Comparison of ENCODE assay signal across 8 cellular contexts in the genomic region with DNA sequence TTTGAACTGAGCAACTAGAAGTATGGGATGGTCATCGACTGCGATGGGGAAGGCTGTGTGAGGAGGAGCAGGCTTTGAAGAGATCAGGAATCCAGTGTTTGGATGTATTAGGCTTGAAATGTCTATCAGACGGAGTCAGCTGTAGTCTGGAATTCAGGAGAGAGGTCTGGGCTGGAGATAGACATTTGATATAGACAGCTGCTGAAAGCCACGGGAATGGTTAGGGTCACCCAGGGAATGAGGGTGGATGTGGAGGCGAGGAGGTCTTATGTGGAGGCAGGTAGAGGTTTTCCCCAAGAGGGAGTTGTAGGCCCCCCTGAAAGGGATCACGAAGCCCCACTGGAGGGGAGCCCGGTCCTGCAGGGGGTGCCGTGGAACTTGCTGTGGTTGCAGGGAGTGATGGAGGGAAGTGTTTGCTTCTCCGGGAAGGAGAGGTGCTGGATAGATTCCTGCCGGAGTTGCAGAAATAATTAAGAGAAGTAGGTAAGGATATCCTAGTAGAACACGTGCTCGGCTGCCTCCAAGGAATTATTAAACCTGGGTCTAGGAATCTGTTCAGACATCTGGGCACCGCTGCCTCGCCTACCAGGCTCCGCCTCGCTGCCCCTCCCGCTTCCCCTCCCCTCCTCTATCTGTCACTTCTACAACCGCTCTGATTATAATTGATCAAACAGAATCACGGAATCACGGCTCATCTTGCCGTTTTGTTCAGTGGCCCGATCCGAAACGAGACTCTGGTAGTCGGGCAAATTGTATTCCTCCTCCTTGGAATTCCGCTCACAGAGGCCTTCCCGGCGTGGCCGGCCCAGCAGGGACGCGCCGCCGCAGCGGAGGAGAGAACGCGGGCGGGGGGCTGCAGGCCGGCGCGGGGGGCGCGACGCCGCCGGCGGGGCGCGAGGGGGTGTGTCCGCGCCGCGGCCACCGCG. TPM values are rescaled to one million over a fixed set of nuclear protein-coding genes. Genes with fewer than 3 reads are reported as not detected.
DNase-seq lines count a peak whose midpoint lies in the region; ATAC-seq and TF ChIP-seq lines count a peak whose summit lies in the region.

No MANE protein-coding gene starts in this region.

- H3K36me3 ChIP-seq in HUES64 (ENCODE audit: insufficient read depth, low read length): no peaks in the 10 kb centered on the region
- H3K36me3 ChIP-seq in neural cell (ENCODE audit: insufficient read depth, low read length): no peaks in the 10 kb centered on the region

- H3K79me2 ChIP-seq in neural cell (replicated peaks; ENCODE audit: insufficient read depth, low read length): peaks cover 29% of the 10 kb centered on the region

- H3K9ac ChIP-seq in HUES64 (ENCODE audit: low read depth, low read length): no peak overlapping the region
- H3K9ac ChIP-seq in neural cell (ENCODE audit: low read length): peak overlapping the region; percentile 72

- peak overlapping the region; percentile 75 for H3K4me3 Mint-ChIP-seq in chondrocyte (ENCODE audit: unreplicated experiment)

- peak; percentile 64 for TF ChIP-seq RAD21 in neural cell (conservative IDR thresholded peaks at IDR 0.05)

- peak; percentile 19 for TF ChIP-seq EP300 in neural cell (conservative IDR thresholded peaks at IDR 0.05; ENCODE audit: poor library complexity, severe bottlenecking)

- peaks cover 18% of the 10 kb centered on the region for H3K4me1 ChIP-seq in HUES64 (ENCODE audit: insufficient read depth, low read length)

- peak; percentile 41 for TF ChIP-seq CTCF in chondrocyte (IDR thresholded peaks at IDR 0.05)
- TF ChIP-seq CTCF in neural cell (IDR thresholded peaks at IDR 0.05; ENCODE audit: poor library complexity, severe bottlenecking): peak; percentile 57

- no peak overlapping the region for H3K27ac ChIP-seq in HUES64 (ENCODE audit: low read depth, low read length)
- peak overlapping the region; percentile 78 for H3K27ac ChIP-seq in neural cell (ENCODE audit: low read length)

- no peaks in the 10 kb centered on the region for H4K20me1 ChIP-seq in neural cell (ENCODE audit: insufficient read depth)

- H3K36me3 Mint-ChIP-seq in chondrocyte (ENCODE audit: low read depth): no peaks in the 10 kb centered on the region

- peak overlapping the region; percentile 31 for H3K4me2 ChIP-seq in neural cell (ENCODE audit: low read length)

- DNase-seq in AG20443 (ENCODE audit: low spot score) (peak; percentile 33), chondrocyte (ENCODE audit: low spot score) (no peak), OCI-M1 (lab: John Stamatoyannopoulos, UW) (no peak), activated gamma-delta T cell (lab: John Stamatoyannopoulos, UW) (no peak)

- ATAC-seq in GM18909 (IDR thresholded peaks at IDR 0.05; ENCODE audit: poor library complexity, unreplicated experiment): no peak
- ATAC-seq in HG03469 (IDR thresholded peaks at IDR 0.05; ENCODE audit: unreplicated experiment): no peak

- no peaks in the 10 kb centered on the region for H3K9me2 ChIP-seq in neural cell (ENCODE audit: insufficient read depth, low read length)

- H3K9me3 ChIP-seq in HUES64 (ENCODE audit: insufficient read depth, low read depth, low read length): no peaks in the 10 kb centered on the region
- H3K9me3 ChIP-seq in neural cell (ENCODE audit: low read length): no peaks in the 10 kb centered on the region

- 11% methylated on average over 54 of the region's 54 CpGs for WGBS in HUES64

- no peak overlapping the region for H2AFZ ChIP-seq in neural cell (ENCODE audit: low read depth, low read length)

- no peaks in the 10 kb centered on the region for H3F3A ChIP-seq in neural cell (ENCODE audit: insufficient read depth, low read length, poor library complexity, severe bottlenecking)

- H3K27me3 ChIP-seq in HUES64 (ENCODE audit: insufficient read depth, low read length) (peaks cover 71% of the 10 kb centered on the region), neural cell (ENCODE audit: insufficient read depth, low read depth, low read length) (no peaks in the 10 kb centered on the region)

- H3K4me3 ChIP-seq in HUES64 (ENCODE audit: low read length): peak overlapping the region; percentile 65
- H3K4me3 ChIP-seq in neural cell (ENCODE audit: low read length): peak overlapping the region; percentile 73

- peaks cover 10% of the 10 kb centered on the region for H3K27me3 Mint-ChIP-seq in chondrocyte (ENCODE audit: low read depth)

- H3K27ac Mint-ChIP-seq in chondrocyte (ENCODE audit: unreplicated experiment): peak overlapping the region; percentile 38

- H3K9me3 Mint-ChIP-seq in chondrocyte (ENCODE audit: low read depth): no peaks in the 10 kb centered on the region

- peaks cover 39% of the 10 kb centered on the region for H3K4me1 Mint-ChIP-seq in chondrocyte (ENCODE audit: low read depth)

TF ChIP-seq in neural cell, 6 proteins besides CTCF, POLR2A, EP300 and RAD21:
- TF ChIP-seq POLR2AphosphoS5 (IDR thresholded peaks at IDR 0.05) (no peak), TAF1 (IDR thresholded peaks at IDR 0.05; ENCODE audit: low read depth) (peak; percentile 16), EZH2 (IDR thresholded peaks at IDR 0.05; ENCODE audit: borderline replicate concordance, insufficient read depth, low read length, poor library complexity, severe bottlenecking) (no peak), MXI1 (conservative IDR thresholded peaks at IDR 0.05; ENCODE audit: poor library complexity, severe bottlenecking) (peak; percentile 75), SMC3 (conservative IDR thresholded peaks at IDR 0.05; ENCODE audit: poor library complexity) (peak; percentile 62)
- TF ChIP-seq, protein P1, sequence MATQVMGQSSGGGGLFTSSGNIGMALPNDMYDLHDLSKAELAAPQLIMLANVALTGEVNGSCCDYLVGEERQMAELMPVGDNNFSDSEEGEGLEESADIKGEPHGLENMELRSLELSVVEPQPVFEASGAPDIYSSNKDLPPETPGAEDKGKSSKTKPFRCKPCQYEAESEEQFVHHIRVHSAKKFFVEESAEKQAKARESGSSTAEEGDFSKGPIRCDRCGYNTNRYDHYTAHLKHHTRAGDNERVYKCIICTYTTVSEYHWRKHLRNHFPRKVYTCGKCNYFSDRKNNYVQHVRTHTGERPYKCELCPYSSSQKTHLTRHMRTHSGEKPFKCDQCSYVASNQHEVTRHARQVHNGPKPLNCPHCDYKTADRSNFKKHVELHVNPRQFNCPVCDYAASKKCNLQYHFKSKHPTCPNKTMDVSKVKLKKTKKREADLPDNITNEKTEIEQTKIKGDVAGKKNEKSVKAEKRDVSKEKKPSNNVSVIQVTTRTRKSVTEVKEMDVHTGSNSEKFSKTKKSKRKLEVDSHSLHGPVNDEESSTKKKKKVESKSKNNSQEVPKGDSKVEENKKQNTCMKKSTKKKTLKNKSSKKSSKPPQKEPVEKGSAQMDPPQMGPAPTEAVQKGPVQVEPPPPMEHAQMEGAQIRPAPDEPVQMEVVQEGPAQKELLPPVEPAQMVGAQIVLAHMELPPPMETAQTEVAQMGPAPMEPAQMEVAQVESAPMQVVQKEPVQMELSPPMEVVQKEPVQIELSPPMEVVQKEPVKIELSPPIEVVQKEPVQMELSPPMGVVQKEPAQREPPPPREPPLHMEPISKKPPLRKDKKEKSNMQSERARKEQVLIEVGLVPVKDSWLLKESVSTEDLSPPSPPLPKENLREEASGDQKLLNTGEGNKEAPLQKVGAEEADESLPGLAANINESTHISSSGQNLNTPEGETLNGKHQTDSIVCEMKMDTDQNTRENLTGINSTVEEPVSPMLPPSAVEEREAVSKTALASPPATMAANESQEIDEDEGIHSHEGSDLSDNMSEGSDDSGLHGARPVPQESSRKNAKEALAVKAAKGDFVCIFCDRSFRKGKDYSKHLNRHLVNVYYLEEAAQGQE (IDR thresholded peaks at IDR 0.05; ENCODE audit: borderline replicate concordance): peak; percentile 77

RNA-seq across cellular contexts. Expression of a gene that starts 0.8 kb away (rescaled TPM):
- 0.45 TPM for polyA plus RNA-seq in HUES64 (2013, experiment 1 of 2)
- 0.32 TPM for polyA plus RNA-seq in HUES64 (2013, experiment 2 of 2)
- total RNA-seq in chondrocyte: 27.0 to 48.5 TPM (median 27.0 TPM) in 3 replicates
- 9.7 and 10.0 TPM in 2 replicates for polyA plus RNA-seq in neural cell
- 39.4 and 44.7 TPM in 2 replicates for polyA minus RNA-seq in neural cell

RNA-seq across cellular contexts. Expression of a gene that starts 47.7 kb away (rescaled TPM):
- polyA plus RNA-seq in HUES64 (2013, experiment 1 of 2): 17.8 TPM
- 23.7 TPM for polyA plus RNA-seq in HUES64 (2013, experiment 2 of 2)
- 12.2 to 15.9 TPM (median 12.7 TPM) in 3 replicates for total RNA-seq in chondrocyte
- 12.5 and 14.1 TPM in 2 replicates for polyA plus RNA-seq in neural cell
- polyA minus RNA-seq in neural cell: 16.8 and 17.9 TPM in 2 replicates
